Comparison of ENCODE assay signal across 14 cellular contexts in genomic region chr18:74773171-74773624, GRCh38.
DNase-seq lines count a peak whose midpoint lies in the region; ATAC-seq lines count a peak whose summit lies in the region.
"Had no signal": no experiment of that assay in that cellular context is flagged by ENCODE, and none has a peak within 500 bp of the region (broad histone marks: within the 10 kb centered on the region; RNA-seq: fewer than 3 reads in every experiment).

No MANE protein-coding gene starts in this region.

- peak; percentile 78 for ATAC-seq in GM18907 (IDR thresholded peaks at IDR 0.05; ENCODE audit: unreplicated experiment)
- ATAC-seq in GM21529 (IDR thresholded peaks at IDR 0.05; ENCODE audit: unreplicated experiment), result peak; percentile 80
- peak; percentile 85 for ATAC-seq in HG03135 (IDR thresholded peaks at IDR 0.05; ENCODE audit: unreplicated experiment)
- ATAC-seq in memory B cell (ENCODE audit: low read depth), result peak; percentile 78

- no peaks in the 10 kb centered on the region for H3K27me3 ChIP-seq in effector memory CD4-positive, alpha-beta T cell (replicated peaks; ENCODE audit: control insufficient read depth, insufficient read depth, low read length, poor library complexity, severe bottlenecking)
- H3K27me3 ChIP-seq: colonic mucosa, transverse colon had no signal

- no peak overlapping the region for H3K27ac ChIP-seq in effector memory CD4-positive, alpha-beta T cell (ENCODE audit: insufficient read depth, low read length, poor library complexity, severe bottlenecking)
- H3K27ac ChIP-seq: colonic mucosa, transverse colon had no signal

- H3K9me3 Mint-ChIP-seq in memory B cell, result no peaks in the 10 kb centered on the region
- H3K9me3 Mint-ChIP-seq: activated naive CD4-positive, alpha-beta T cell treated with anti-CD3 and anti-CD28 coated beads, Interleukin-2, amount 10 ng/mL, durations not matched to agents 7 days and 5 days had no signal

- DNase-seq in memory B cell (ENCODE audit: low spot score in 2 of 2) (no peak), NCI-H345 treated with DMSO at 0.1 percent for 48 hours (lab: John Stamatoyannopoulos, UW; ENCODE audit: unreplicated experiment) (no peak), SKM-1 (lab: John Stamatoyannopoulos, UW; ENCODE audit: unreplicated experiment) (no peak)
- no peak for DNase-seq in effector memory CD4-positive, alpha-beta T cell
- DNase-seq: activated CD4-positive, alpha-beta T cell treated with anti-CD3 and anti-CD28 coated beads, Interleukin-2, amount 50 U/mL, for 4 hours; activated naive CD4-positive, alpha-beta T cell treated with anti-CD3 and anti-CD28 coated beads, Interleukin-2, amount 10 ng/mL, durations not matched to agents 7 days and 5 days; CD4-positive, alpha-beta memory T cell; colonic mucosa; NCI-H146; NK-92 treated with Interleukin-12 subunit alpha and Interleukin-12 subunit beta, amount 100 ng/mL, for 24 hours; transverse colon had no signal

- no peaks in the 10 kb centered on the region for H3K4me1 ChIP-seq in effector memory CD4-positive, alpha-beta T cell (ENCODE audit: control insufficient read depth, insufficient read depth, low read length, poor library complexity, severe bottlenecking)
- H3K4me1 ChIP-seq: colonic mucosa, transverse colon had no signal

- H3K36me3 Mint-ChIP-seq in memory B cell, result peaks cover 9% of the 10 kb centered on the region
- H3K36me3 Mint-ChIP-seq: activated naive CD4-positive, alpha-beta T cell treated with anti-CD3 and anti-CD28 coated beads, Interleukin-2, amount 10 ng/mL, durations not matched to agents 7 days and 5 days had no signal

- no peaks in the 10 kb centered on the region for H3K36me3 ChIP-seq in effector memory CD4-positive, alpha-beta T cell (ENCODE audit: control insufficient read depth, insufficient read depth, low read length)
- H3K36me3 ChIP-seq: colonic mucosa, transverse colon had no signal

- no peak overlapping the region for H3K27ac Mint-ChIP-seq in memory B cell
- H3K27ac Mint-ChIP-seq: activated naive CD4-positive, alpha-beta T cell treated with anti-CD3 and anti-CD28 coated beads, Interleukin-2, amount 10 ng/mL, durations not matched to agents 7 days and 5 days; CD4-positive, alpha-beta memory T cell had no signal

- H3K4me3 Mint-ChIP-seq in memory B cell, result no peak overlapping the region
- H3K4me3 Mint-ChIP-seq: activated naive CD4-positive, alpha-beta T cell treated with anti-CD3 and anti-CD28 coated beads, Interleukin-2, amount 10 ng/mL, durations not matched to agents 7 days and 5 days; CD4-positive, alpha-beta memory T cell had no signal

- H3K4me3 ChIP-seq in effector memory CD4-positive, alpha-beta T cell (ENCODE audit: insufficient read depth, low read depth, low read length, poor library complexity, severe bottlenecking), result no peak overlapping the region
- H3K4me3 ChIP-seq: colonic mucosa, transverse colon had no signal

- H3K9me3 ChIP-seq in effector memory CD4-positive, alpha-beta T cell (ENCODE audit: control insufficient read depth, low read length), result no peaks in the 10 kb centered on the region
- H3K9me3 ChIP-seq: colonic mucosa, transverse colon had no signal

- peaks cover 22% of the 10 kb centered on the region for H3K4me1 Mint-ChIP-seq in memory B cell
- H3K4me1 Mint-ChIP-seq: activated naive CD4-positive, alpha-beta T cell treated with anti-CD3 and anti-CD28 coated beads, Interleukin-2, amount 10 ng/mL, durations not matched to agents 7 days and 5 days had no signal

- no peaks in the 10 kb centered on the region for H3K27me3 Mint-ChIP-seq in memory B cell
- H3K27me3 Mint-ChIP-seq: activated naive CD4-positive, alpha-beta T cell treated with anti-CD3 and anti-CD28 coated beads, Interleukin-2, amount 10 ng/mL, durations not matched to agents 7 days and 5 days; CD4-positive, alpha-beta memory T cell had no signal
